Comparison of ENCODE assay signal across 26 cellular contexts in genomic region chr5:116765441-116765840, GRCh38.
DNase-seq lines count a peak whose midpoint lies in the region; ATAC-seq, FAIRE-seq and TF ChIP-seq lines count a peak whose summit lies in the region.
"Had no signal": no experiment of that assay in that cellular context is flagged by ENCODE, and none has a peak within 500 bp of the region (broad histone marks: within the 10 kb centered on the region; RNA-seq: fewer than 3 reads in every experiment).

No MANE protein-coding gene starts in this region.

- H3K4me1 Mint-ChIP-seq in activated CD4-positive, alpha-beta T cell treated with anti-CD3 and anti-CD28 coated beads for 36 hours, result no peaks in the 10 kb centered on the region
- H3K4me1 Mint-ChIP-seq: naive thymus-derived CD8-positive, alpha-beta T cell had no signal

- no peak overlapping the region for H3K27ac Mint-ChIP-seq in activated CD4-positive, alpha-beta T cell treated with anti-CD3 and anti-CD28 coated beads for 36 hours
- H3K27ac Mint-ChIP-seq: memory B cell; naive thymus-derived CD8-positive, alpha-beta T cell; progenitor cell of endocrine pancreas; stimulated activated naive B cell treated with anti-CD40 and anti-IgM and Interleukin-4, amounts not matched to agents 10 μg/mL and 1 μg/mL and 100 μg/mL, for 72 hours had no signal

- TF ChIP-seq POLR2A in GM12878 (IDR thresholded peaks at IDR 0.05; ENCODE audit: low read depth, low read length), result no peak

- in situ Hi-C loops in GM12878 (cut with MboI), result no loop called here

- ATAC-seq in GM12878 (peak; percentile 2), GM18861 (IDR thresholded peaks at IDR 0.05; ENCODE audit: unreplicated experiment) (no peak), GM18498 (IDR thresholded peaks at IDR 0.05; ENCODE audit: unreplicated experiment) (no peak)
- ATAC-seq in activated CD4-positive, alpha-beta T cell treated with anti-CD3 and anti-CD28 coated beads for 36 hours, result no peak
- ATAC-seq: naive thymus-derived CD8-positive, alpha-beta T cell; Panc1; stimulated activated naive B cell treated with anti-CD40 and anti-IgM and Interleukin-4, amounts not matched to agents 10 μg/mL and 1 μg/mL and 100 μg/mL, for 72 hours had no signal

- H3K23ac ChIP-seq in mesendoderm (ENCODE audit: low read length), result no peak overlapping the region

- peaks cover under 1% of the 10 kb centered on the region; the same call in 1 of the 3 replicates for H3K9me3 ChIP-seq in GM12878 (replicated peaks; ENCODE audit: control insufficient read depth, insufficient read depth, low read length)
- H3K9me3 ChIP-seq: testis had no signal

- H3K4me1 ChIP-seq in GM12878 (ENCODE audit: control insufficient read depth, insufficient read depth, low read length), result peaks cover 25% of the 10 kb centered on the region
- H3K4me1 ChIP-seq in mesendoderm (ENCODE audit: control insufficient read depth, low read depth, low read length), result peaks cover 4% of the 10 kb centered on the region
- H3K4me1 ChIP-seq: testis had no signal

- H3K4me3 Mint-ChIP-seq in activated CD4-positive, alpha-beta T cell treated with anti-CD3 and anti-CD28 coated beads for 36 hours, result no peak overlapping the region
- H3K4me3 Mint-ChIP-seq: memory B cell; naive thymus-derived CD8-positive, alpha-beta T cell; stimulated activated naive B cell treated with anti-CD40 and anti-IgM and Interleukin-4, amounts not matched to agents 10 μg/mL and 1 μg/mL and 100 μg/mL, for 72 hours had no signal

- RAD21 ChIA-PET in GM12878 (lab: Charles Lee; ENCODE audit: unreplicated experiment), result interaction anchor here (1.0 to 6.8 kb wide), 22 partner anchors 62 to 628 kb away, joined by 3 to 217 read pairs (median 8); partner anchors contain the start of gene SEMA6A

- DNase-seq in COLO668 (lab: John Stamatoyannopoulos, UW; ENCODE audit: unreplicated experiment) (peak; percentile 21), HT-29 (ENCODE audit: low spot score) (peak; percentile 10), GM12878 (ENCODE audit: low read depth, low spot score) (no peak), mesendoderm (no peak), amygdala (lab: John Stamatoyannopoulos, UW) (no peak)
- DNase-seq in activated CD4-positive, alpha-beta T cell treated with anti-CD3 and anti-CD28 coated beads for 36 hours, result no peak
- DNase-seq: ACHN; activated CD8-positive, alpha-beta memory T cell treated with anti-CD3 and anti-CD28 coated beads, Interleukin-2, amount 50 U/mL, for 4 hours; caudate nucleus; DMS 273 treated with DMSO at 0.1 percent for 48 hours; erythroblast; naive thymus-derived CD8-positive, alpha-beta T cell; NCI-H1105; NCI-H2171 treated with DMSO at 0.1 percent for 48 hours; stimulated activated CD4-positive, alpha-beta T cell treated with anti-CD3 and anti-CD28 coated beads, Interleukin-2, amount 100 ng/mL, for 24 hours; stimulated activated naive B cell treated with anti-CD40 and anti-IgM and Interleukin-4, amounts not matched to agents 10 μg/mL and 1 μg/mL and 100 μg/mL, for 72 hours; T-helper 2 cell; testis; WERI-Rb-1 had no signal

- no peaks in the 10 kb centered on the region for H3K9me3 Mint-ChIP-seq in activated CD4-positive, alpha-beta T cell treated with anti-CD3 and anti-CD28 coated beads for 36 hours (ENCODE audit: low read depth)
- H3K9me3 Mint-ChIP-seq: memory B cell; naive thymus-derived CD8-positive, alpha-beta T cell; stimulated activated naive B cell treated with anti-CD40 and anti-IgM and Interleukin-4, amounts not matched to agents 10 μg/mL and 1 μg/mL and 100 μg/mL, for 72 hours had no signal

- TF ChIP-seq CTCF in GM12878 (IDR thresholded peaks at IDR 0.05 in 2 of 3, conservative IDR thresholded peaks at IDR 0.05 in 1 of 3; ENCODE audit: control insufficient read depth in 2 of 3, extremely low read depth in 1 of 3, insufficient read depth in 1 of 3, low read depth in 3 of 3, low read length in 3 of 3), result no peak

- no peak for FAIRE-seq in GM12878 (lab: Jason Lieb, UNC)
- FAIRE-seq: frontal cortex had no signal

- H3K56ac ChIP-seq in mesendoderm (ENCODE audit: low read length), result no peak overlapping the region

- SMC1A ChIA-PET in GM12878 (lab: Charles Lee; ENCODE audit: uncharacterized antibody, unreplicated experiment), result interaction anchor here (0.8 to 8.1 kb wide), 24 partner anchors 14 to 195 kb away, joined by 3 to 133 read pairs (median 6); partner anchors contain the start of gene SEMA6A

- TF ChIP-seq RAD21 in GM12878 (IDR thresholded peaks at IDR 0.05; ENCODE audit: insufficient read depth, low read depth, low read length), result no peak

- intact Hi-C loops in GM12878 (cut with micrococcal nuclease; ENCODE audit: unreplicated experiment), result loop anchor here (2.0 kb wide), 2 partner anchors 57 to 183 kb away; no protein-coding TSS in a partner anchor
- intact Hi-C loops in activated CD4-positive, alpha-beta T cell treated with anti-CD3 and anti-CD28 coated beads for 36 hours (cut with DNase I, micrococcal nuclease), result no loop called here

- CTCF ChIA-PET in GM12878 (lab: Yijun Ruan, JAX), result interaction anchor here (0.8 to 4.2 kb wide), 5 partner anchors 63 to 630 kb away, joined by 3 to 52 read pairs (median 6); partner anchors contain the start of gene SEMA6A
- CTCF ChIA-PET in activated CD4-positive, alpha-beta T cell treated with anti-CD3 and anti-CD28 coated beads for 36 hours (lab: Charles Lee), result no interaction called here

- H3K27me3 ChIP-seq in GM12878 (replicated peaks in 1 of 2; ENCODE audit: control insufficient read depth in 2 of 2, insufficient read depth in 2 of 2, low read length in 1 of 2) (no peaks in the 10 kb centered on the region), mesendoderm (ENCODE audit: insufficient read depth, low read length, poor library complexity) (no peaks in the 10 kb centered on the region)
- H3K27me3 ChIP-seq: testis had no signal

- H3K27ac ChIP-seq in GM12878 (ENCODE audit: control insufficient read depth, insufficient read depth) (peak overlapping the region; percentile 53), mesendoderm (ENCODE audit: low read depth, low read length) (no peak overlapping the region)
- H3K27ac ChIP-seq: C4-2B, testis, WERI-Rb-1 had no signal

- H3K4me2 ChIP-seq in GM12878 (ENCODE audit: control insufficient read depth, insufficient read depth), result peak overlapping the region; percentile 79
- no peak overlapping the region for H3K4me2 ChIP-seq in mesendoderm (ENCODE audit: low read length)

- WGBS in GM12878 (ENCODE audit: insufficient coverage, insufficient replicate concordance, low lambda C conversion rate, missing lambda C conversion rate), result 46% methylated on average over 1 of the region's 1 CpG
- WGBS in mesendoderm (ENCODE audit: extremely low coverage, insufficient coverage, low lambda C conversion rate), result no CpG with 5 or more reads among the region's 1 CpG

- no peaks in the 10 kb centered on the region for H4K20me1 ChIP-seq in GM12878 (ENCODE audit: control insufficient read depth, insufficient read depth)

- no peaks in the 10 kb centered on the region for H3K27me3 Mint-ChIP-seq in activated CD4-positive, alpha-beta T cell treated with anti-CD3 and anti-CD28 coated beads for 36 hours
- H3K27me3 Mint-ChIP-seq: progenitor cell of endocrine pancreas had no signal

- H2AFZ ChIP-seq in GM12878 (ENCODE audit: control insufficient read depth, low read depth, low read length), result peak overlapping the region; percentile 66

- no peaks in the 10 kb centered on the region for H3K36me3 Mint-ChIP-seq in activated CD4-positive, alpha-beta T cell treated with anti-CD3 and anti-CD28 coated beads for 36 hours (ENCODE audit: low read depth)
- H3K36me3 Mint-ChIP-seq: memory B cell; naive thymus-derived CD8-positive, alpha-beta T cell; stimulated activated naive B cell treated with anti-CD40 and anti-IgM and Interleukin-4, amounts not matched to agents 10 μg/mL and 1 μg/mL and 100 μg/mL, for 72 hours had no signal

- H3K36me3 ChIP-seq in GM12878 (ENCODE audit: control insufficient read depth in 2 of 2, insufficient read depth in 2 of 2, low read length in 1 of 2) (no peaks in the 10 kb centered on the region), mesendoderm (ENCODE audit: control insufficient read depth, insufficient read depth, low read length) (no peaks in the 10 kb centered on the region)
- H3K36me3 ChIP-seq: WERI-Rb-1 had no signal

- no peak for TF ChIP-seq EP300 in GM12878 (IDR thresholded peaks at IDR 0.05; ENCODE audit: borderline replicate concordance in 1 of 2, control insufficient read depth in 1 of 2, low read depth in 2 of 2, low read length in 2 of 2)

- H3K4me3 ChIP-seq in GM12878 (peak overlapping the region; percentile 43), mesendoderm (ENCODE audit: low read length) (no peak overlapping the region)
- H3K4me3 ChIP-seq: testis had no signal

- no peak overlapping the region for H4K8ac ChIP-seq in mesendoderm (ENCODE audit: low read depth, low read length)

- no peaks in the 10 kb centered on the region for H3K79me1 ChIP-seq in mesendoderm (ENCODE audit: low read length)

- H2AK5ac ChIP-seq in mesendoderm (ENCODE audit: low read length), result no peak overlapping the region

- no peak overlapping the region for H4K5ac ChIP-seq in mesendoderm (ENCODE audit: low read length)

- POLR2A ChIA-PET in GM12878 (lab: Charles Lee), result interaction anchor here (0.9 to 4.3 kb wide), 7 partner anchors 61 to 189 kb away, joined by 3 to 54 read pairs (median 10); partner anchors contain the start of gene SEMA6A
- POLR2A ChIA-PET in activated CD4-positive, alpha-beta T cell treated with anti-CD3 and anti-CD28 coated beads for 36 hours (lab: Charles Lee), result no interaction called here

- H2BK5ac ChIP-seq in mesendoderm (ENCODE audit: low read length), result no peak overlapping the region

- no TSS peak for BruUV-seq in GM12878 (replicated peaks; lab: Mats Ljungman, UMichigan)

- peak overlapping the region; percentile 70 for H3K18ac ChIP-seq in mesendoderm (ENCODE audit: low read length)

- peak overlapping the region; percentile 5 for H3K9ac ChIP-seq in GM12878 (ENCODE audit: control insufficient read depth, insufficient read depth, low read length)
- no peak overlapping the region for H3K9ac ChIP-seq in mesendoderm (ENCODE audit: low read length)

- H2BK15ac ChIP-seq in mesendoderm (replicated peaks; ENCODE audit: low read depth), result peak overlapping the region; percentile 74

- no peaks in the 10 kb centered on the region for H3K79me2 ChIP-seq in GM12878 (ENCODE audit: control insufficient read depth, insufficient read depth, low read length)
- H3K79me2 ChIP-seq in mesendoderm (ENCODE audit: control insufficient read depth, insufficient read depth, low read length), result no peaks in the 10 kb centered on the region

- peak overlapping the region; percentile 54 for H2BK120ac ChIP-seq in mesendoderm (ENCODE audit: low read depth, low read length)

- no peak overlapping the region for H3K4ac ChIP-seq in mesendoderm (ENCODE audit: low read depth, low read length)

TF ChIP-seq in GM12878, 131 proteins besides CTCF, POLR2A, EP300 and RAD21 (continues in another document):
- peak; percentile 35 for TF ChIP-seq SMAD1 (IDR thresholded peaks at IDR 0.05; ENCODE audit: low read depth, partially characterized antibody)
- 0 out of 2 replicates have a peak, but pooled peaks have one; percentile 23 for TF ChIP-seq BACH1 (IDR thresholded peaks at IDR 0.05; ENCODE audit: borderline replicate concordance)
- no peak for TF ChIP-seq IKZF1 (conservative IDR thresholded peaks at IDR 0.05)
- no peak for TF ChIP-seq HDAC6 (IDR thresholded peaks at IDR 0.05; ENCODE audit: unreplicated experiment)
- TF ChIP-seq ATF7 (IDR thresholded peaks at IDR 0.05; ENCODE audit: low read depth), result no peak

Comparison
In these comparisons a context has a peak if more than half of its experiments do, and no peak if none do; other contexts are left out.
1. DNase-seq: peak in COLO668 (single experiment) and HT-29 (single experiment); none in GM12878 (single experiment), mesendoderm (single experiment), amygdala (0 of 56) and activated CD4-positive, alpha-beta T cell treated with anti-CD3 and anti-CD28 coated beads for 36 hours (single experiment).